ENCODE assay signal across 16 cellular contexts in the genomic region with DNA sequence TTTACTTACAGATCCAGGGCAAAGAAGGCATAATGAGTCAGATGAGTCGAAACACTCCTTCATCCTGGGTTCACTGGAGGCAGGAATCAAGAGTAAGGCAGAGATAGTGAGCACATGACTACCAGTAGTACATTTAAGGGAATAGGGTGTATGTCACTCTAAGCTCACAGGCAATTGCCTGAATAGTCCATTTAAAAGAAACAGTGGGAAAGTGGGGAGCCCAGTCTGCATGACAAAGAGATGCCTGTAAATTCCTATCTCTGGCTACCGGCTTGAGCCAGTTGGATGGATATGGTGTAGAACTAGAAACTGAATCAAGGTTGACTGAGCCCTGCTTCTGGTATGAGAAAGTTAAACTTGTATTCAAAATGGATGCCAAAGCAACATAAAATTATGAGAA.
DNase-seq lines count a peak whose midpoint lies in the region; ATAC-seq and TF ChIP-seq lines count a peak whose summit lies in the region.
"Had no signal": no experiment of that assay in that cellular context is flagged by ENCODE, and none has a peak within 500 bp of the region (broad histone marks: within the 10 kb centered on the region; RNA-seq: fewer than 3 reads in every experiment).

No MANE protein-coding gene starts in this region.

- H3K36me3 Mint-ChIP-seq in CD8-positive, alpha-beta T cell, result no peaks in the 10 kb centered on the region
- H3K36me3 Mint-ChIP-seq: CD4-positive, alpha-beta memory T cell had no signal

- H3K9me3 ChIP-seq in ES-I3 (ENCODE audit: control insufficient read depth, insufficient read depth, low read length) (no peaks in the 10 kb centered on the region), NT2/D1 (ENCODE audit: insufficient read depth, low read length) (no peaks in the 10 kb centered on the region), A673 (ENCODE audit: low read depth, low read length, poor library complexity, severe bottlenecking) (peaks cover 22% of the 10 kb centered on the region), vagina (no peaks in the 10 kb centered on the region)
- no peaks in the 10 kb centered on the region for H3K9me3 ChIP-seq in CD8-positive, alpha-beta T cell (ENCODE audit: low read length)

- intact Hi-C loops in CD8-positive, alpha-beta T cell (cut with DNase I, micrococcal nuclease), result no loop called here
- intact Hi-C loops in A673 (cut with micrococcal nuclease; ENCODE audit: unreplicated experiment), result no loop called here
- intact Hi-C loops in vagina (cut with DNase I), result no loop called here

- ATAC-seq in CD8-positive, alpha-beta T cell, result no peak
- ATAC-seq: HCT116, HepG2 had no signal

- H3K9ac ChIP-seq in ES-I3 (ENCODE audit: low read depth, low read length), result peak overlapping the region; percentile 36
- H3K9ac ChIP-seq in NT2/D1 (ENCODE audit: insufficient read length, low read depth), result no peak overlapping the region

- no TSS peak for BruUV-seq in A673 (replicated peaks; lab: Mats Ljungman, UMichigan)

- peaks cover 9% of the 10 kb centered on the region for H3K9me3 Mint-ChIP-seq in CD8-positive, alpha-beta T cell

- H3K27me3 Mint-ChIP-seq in CD8-positive, alpha-beta T cell (ENCODE audit: low read depth), result no peaks in the 10 kb centered on the region
- H3K27me3 Mint-ChIP-seq: CD4-positive, alpha-beta memory T cell had no signal

- POLR2A ChIA-PET in CD8-positive, alpha-beta T cell (lab: Charles Lee), result no interaction called here
- POLR2A ChIA-PET in A673 (lab: Charles Lee; ENCODE audit: low non-redundant PET), result no interaction called here

- H3K27me3 ChIP-seq in NT2/D1 (ENCODE audit: insufficient read depth, insufficient read length) (no peaks in the 10 kb centered on the region), A673 (replicated peaks; ENCODE audit: insufficient read depth, low read depth, low read length, poor library complexity) (no peaks in the 10 kb centered on the region), vagina (no peaks in the 10 kb centered on the region)
- no peaks in the 10 kb centered on the region for H3K27me3 ChIP-seq in CD8-positive, alpha-beta T cell (ENCODE audit: insufficient read depth, low read length)

- no peak overlapping the region for H3K4me3 Mint-ChIP-seq in CD8-positive, alpha-beta T cell
- H3K4me3 Mint-ChIP-seq: CD4-positive, alpha-beta memory T cell had no signal

- H3K27ac ChIP-seq in CD8-positive, alpha-beta T cell (ENCODE audit: low read depth, low read length), result no peak overlapping the region
- H3K27ac ChIP-seq in A673 (ENCODE audit: low read depth, low read length, poor library complexity, severe bottlenecking) (no peak overlapping the region), vagina (no peak overlapping the region)

- no peak for TF ChIP-seq POLR2A in vagina (IDR thresholded peaks at IDR 0.05)

- H3K27ac Mint-ChIP-seq in CD8-positive, alpha-beta T cell, result no peak overlapping the region
- H3K27ac Mint-ChIP-seq: CD4-positive, alpha-beta memory T cell had no signal

- CTCF ChIA-PET in CD8-positive, alpha-beta T cell (lab: Charles Lee), result no interaction called here
- CTCF ChIA-PET in A673 (lab: Charles Lee), result no interaction called here

- peaks cover 10% of the 10 kb centered on the region; the same call in 1 of the 2 replicates for H3K4me1 ChIP-seq in ES-I3 (ENCODE audit: insufficient read depth, low read length)
- H3K4me1 ChIP-seq in NT2/D1 (ENCODE audit: insufficient read depth, insufficient read length), result no peaks in the 10 kb centered on the region
- H3K4me1 ChIP-seq in CD8-positive, alpha-beta T cell (ENCODE audit: insufficient read depth, low read length), result no peaks in the 10 kb centered on the region
- H3K4me1 ChIP-seq in A673 (ENCODE audit: insufficient read depth, low read length, poor library complexity, severe bottlenecking), result no peaks in the 10 kb centered on the region
- H3K4me1 ChIP-seq in vagina, result no peaks in the 10 kb centered on the region

- H3K4me3 ChIP-seq in NT2/D1 (ENCODE audit: insufficient read length, low read depth), result no peak overlapping the region
- no peak overlapping the region for H3K4me3 ChIP-seq in CD8-positive, alpha-beta T cell (ENCODE audit: low read depth, low read length)
- H3K4me3 ChIP-seq in A673 (ENCODE audit: low read depth, low read length, poor library complexity, severe bottlenecking), result no peak overlapping the region
- no peak overlapping the region for H3K4me3 ChIP-seq in vagina

- TF ChIP-seq CTCF in CD8-positive, alpha-beta T cell (IDR thresholded peaks at IDR 0.05), result no peak
- TF ChIP-seq CTCF in A673 (conservative IDR thresholded peaks at IDR 0.05; ENCODE audit: low read depth, low read length), result no peak
- TF ChIP-seq CTCF in vagina (IDR thresholded peaks at IDR 0.05), result no peak

- H3K36me3 ChIP-seq in ES-I3 (ENCODE audit: insufficient read depth, low read length), result no peaks in the 10 kb centered on the region
- H3K36me3 ChIP-seq in NT2/D1 (ENCODE audit: insufficient read depth, insufficient read length, low read length), result no peaks in the 10 kb centered on the region
- no peaks in the 10 kb centered on the region for H3K36me3 ChIP-seq in CD8-positive, alpha-beta T cell (ENCODE audit: insufficient read depth, low read length)
- no peaks in the 10 kb centered on the region for H3K36me3 ChIP-seq in A673 (ENCODE audit: insufficient read depth, low read length, poor library complexity, severe bottlenecking)
- no peaks in the 10 kb centered on the region for H3K36me3 ChIP-seq in vagina

- peak; percentile 66 for DNase-seq in NT2/D1 (ENCODE audit: low read depth, low spot score)
- peak; percentile 86 for DNase-seq in iPS DF 4.7 (ENCODE audit: extremely low read depth, low spot score)
- DNase-seq in islet precursor cell, result peak; percentile 79
- DNase-seq in CD8-positive, alpha-beta T cell, result no peak
- DNase-seq in A673 (ENCODE audit: low spot score), result no peak
- no peak for DNase-seq in germinal center (ENCODE audit: low spot score)
- no peak for DNase-seq in vagina (ENCODE audit: extremely low spot score in 2 of 2)
- DNase-seq: 8988T; CD4-positive, alpha-beta memory T cell; KG1; NCI-H1092; NCI-H2227 treated with DMSO at 0.1 percent for 48 hours; SHP77 treated with DMSO at 0.1 percent for 48 hours had no signal

- H3K4me1 Mint-ChIP-seq in CD8-positive, alpha-beta T cell (ENCODE audit: low read depth), result no peaks in the 10 kb centered on the region
- H3K4me1 Mint-ChIP-seq: CD4-positive, alpha-beta memory T cell had no signal

Comparison
In these comparisons a context has a peak if more than half of its experiments do, and no peak if none do; other contexts are left out.
1. DNase-seq: peak in NT2/D1 (single experiment), iPS DF 4.7 (single experiment) and islet precursor cell (single experiment); none in CD8-positive, alpha-beta T cell (0 of 7), A673 (single experiment), germinal center (single experiment) and vagina (0 of 2).